In the genomic region with DNA sequence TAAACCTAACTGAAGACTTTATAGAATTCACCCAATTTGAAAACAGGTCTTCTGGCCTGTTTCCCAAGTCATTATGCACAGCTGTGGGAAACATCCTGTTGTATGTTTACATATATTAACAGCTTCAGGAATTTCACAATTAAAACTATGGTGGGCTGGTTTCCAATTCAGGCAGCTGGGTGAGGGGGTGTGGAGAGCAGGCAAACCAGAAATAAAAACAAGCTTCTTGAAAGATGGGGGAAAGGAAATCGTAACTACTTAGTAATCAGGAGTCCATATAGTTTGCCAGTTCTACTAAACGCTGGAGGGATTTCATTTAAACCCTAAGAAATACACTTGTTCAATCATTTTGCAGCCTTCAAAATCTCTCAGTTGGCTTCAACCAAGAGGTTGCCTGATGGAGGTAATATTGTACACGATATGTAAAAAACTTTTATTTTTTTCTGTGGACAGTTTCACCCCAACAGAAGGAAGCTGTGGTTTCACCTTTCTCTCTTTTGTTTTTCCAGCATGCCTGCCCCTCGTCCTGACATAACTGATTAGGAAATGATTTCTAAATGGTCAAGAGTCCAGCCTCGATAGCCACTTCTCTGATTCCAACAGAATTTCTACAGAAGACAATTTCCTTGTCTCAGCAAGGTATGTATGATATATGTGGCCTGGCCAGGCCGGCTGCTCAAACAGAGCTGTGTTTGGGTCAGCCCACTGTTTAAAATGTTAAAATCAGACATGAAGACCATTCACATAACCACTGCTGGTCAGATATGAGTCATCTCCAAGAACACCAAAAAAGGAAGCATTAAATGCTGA, we compare ENCODE assay signal across 9 cellular contexts. TPM values are rescaled to one million over a fixed set of nuclear protein-coding genes. Genes with fewer than 3 reads are reported as not detected.
DNase-seq lines count a peak whose midpoint lies in the region; ATAC-seq and TF ChIP-seq lines count a peak whose summit lies in the region.
"Had no signal": no experiment of that assay in that cellular context is flagged by ENCODE, and none has a peak within 500 bp of the region (broad histone marks: within the 10 kb centered on the region; RNA-seq: fewer than 3 reads in every experiment).

No MANE protein-coding gene starts in this region.

- no peaks in the 10 kb centered on the region for H3K9me3 Mint-ChIP-seq in activated T-helper 17 cell treated with anti-CD3 and anti-CD28 coated beads, Interleukin-2, amount 50 U/mL, for 72 hours

- H3K4me3 ChIP-seq in liver (ENCODE audit: low read depth in 1 of 3, low read length in 3 of 3), result no peak overlapping the region

- no peaks in the 10 kb centered on the region for H3K36me3 Mint-ChIP-seq in activated T-helper 17 cell treated with anti-CD3 and anti-CD28 coated beads, Interleukin-2, amount 50 U/mL, for 72 hours (ENCODE audit: low read depth)

- DNase-seq in NCI-H345 (lab: John Stamatoyannopoulos, UW) (peak; percentile 31), NCI-H345 treated with DMSO at 0.1 percent for 48 hours (lab: John Stamatoyannopoulos, UW; ENCODE audit: unreplicated experiment) (no peak), amniotic epithelial cell (ENCODE audit: low read depth) (peak; percentile 82), NCI-H82 (lab: John Stamatoyannopoulos, UW) (no peak)
- DNase-seq in activated CD4-positive, CD25-positive, alpha-beta regulatory T cell treated with anti-CD3 and anti-CD28 coated beads, Interleukin-2, amount 50 U/mL, for 72 hours, result no peak
- DNase-seq: CD4-positive, CD25-positive, alpha-beta regulatory T cell had no signal

- peak in 1 of 2 donors; percentile 26 for TF ChIP-seq RAD21 in liver (IDR thresholded peaks at IDR 0.05)

- no peak overlapping the region for H3K9ac ChIP-seq in liver (ENCODE audit: low read depth in 1 of 2, low read length in 2 of 2)

- H3K36me3 ChIP-seq in liver (ENCODE audit: control insufficient read depth in 4 of 4, insufficient read depth in 3 of 4, low read depth in 1 of 4, low read length in 3 of 4), result no peaks in the 10 kb centered on the region

- no peak overlapping the region for H3K4me3 Mint-ChIP-seq in activated T-helper 17 cell treated with anti-CD3 and anti-CD28 coated beads, Interleukin-2, amount 50 U/mL, for 72 hours
- H3K4me3 Mint-ChIP-seq: CD4-positive, CD25-positive, alpha-beta regulatory T cell had no signal

- no peaks in the 10 kb centered on the region for H3K9me3 ChIP-seq in liver (ENCODE audit: control insufficient read depth in 4 of 4, low read length in 3 of 4)

- H3K27me3 Mint-ChIP-seq in activated T-helper 17 cell treated with anti-CD3 and anti-CD28 coated beads, Interleukin-2, amount 50 U/mL, for 72 hours, result no peaks in the 10 kb centered on the region
- H3K27me3 Mint-ChIP-seq: CD4-positive, CD25-positive, alpha-beta regulatory T cell had no signal

- H3K27ac Mint-ChIP-seq in activated T-helper 17 cell treated with anti-CD3 and anti-CD28 coated beads, Interleukin-2, amount 50 U/mL, for 72 hours, result no peak overlapping the region
- H3K27ac Mint-ChIP-seq: CD4-positive, CD25-positive, alpha-beta regulatory T cell had no signal

- 24% methylated on average over 6 of the region's 6 CpGs for WGBS in liver

- H3K27ac ChIP-seq in liver (ENCODE audit: low read depth in 1 of 2, low read length in 2 of 2), result peak overlapping the region; percentile 46 to 51

- no peak for TF ChIP-seq CTCF in liver (IDR thresholded peaks at IDR 0.05; ENCODE audit: low read depth, low read length, missing input control)

- no peaks in the 10 kb centered on the region for H3K27me3 ChIP-seq in liver (ENCODE audit: control insufficient read depth in 4 of 4, insufficient read depth in 4 of 4, low read length in 3 of 4)

- H3K4me1 Mint-ChIP-seq in activated T-helper 17 cell treated with anti-CD3 and anti-CD28 coated beads, Interleukin-2, amount 50 U/mL, for 72 hours, result no peaks in the 10 kb centered on the region

- peaks cover 0 to 5% (median 4%) of the 10 kb centered on the region in 4 donors for H3K4me1 ChIP-seq in liver (ENCODE audit: control insufficient read depth in 4 of 4, insufficient read depth in 4 of 4, low read length in 3 of 4)

- ATAC-seq in HG03520 (IDR thresholded peaks at IDR 0.05; ENCODE audit: unreplicated experiment), result peak; percentile 64
- no peak for ATAC-seq in activated T-helper 17 cell treated with anti-CD3 and anti-CD28 coated beads, Interleukin-2, amount 50 U/mL, for 72 hours (replicated peaks)

TF ChIP-seq in liver, 16 proteins besides CTCF, POLR2A, EP300 and RAD21:
- TF ChIP-seq, protein P1, sequence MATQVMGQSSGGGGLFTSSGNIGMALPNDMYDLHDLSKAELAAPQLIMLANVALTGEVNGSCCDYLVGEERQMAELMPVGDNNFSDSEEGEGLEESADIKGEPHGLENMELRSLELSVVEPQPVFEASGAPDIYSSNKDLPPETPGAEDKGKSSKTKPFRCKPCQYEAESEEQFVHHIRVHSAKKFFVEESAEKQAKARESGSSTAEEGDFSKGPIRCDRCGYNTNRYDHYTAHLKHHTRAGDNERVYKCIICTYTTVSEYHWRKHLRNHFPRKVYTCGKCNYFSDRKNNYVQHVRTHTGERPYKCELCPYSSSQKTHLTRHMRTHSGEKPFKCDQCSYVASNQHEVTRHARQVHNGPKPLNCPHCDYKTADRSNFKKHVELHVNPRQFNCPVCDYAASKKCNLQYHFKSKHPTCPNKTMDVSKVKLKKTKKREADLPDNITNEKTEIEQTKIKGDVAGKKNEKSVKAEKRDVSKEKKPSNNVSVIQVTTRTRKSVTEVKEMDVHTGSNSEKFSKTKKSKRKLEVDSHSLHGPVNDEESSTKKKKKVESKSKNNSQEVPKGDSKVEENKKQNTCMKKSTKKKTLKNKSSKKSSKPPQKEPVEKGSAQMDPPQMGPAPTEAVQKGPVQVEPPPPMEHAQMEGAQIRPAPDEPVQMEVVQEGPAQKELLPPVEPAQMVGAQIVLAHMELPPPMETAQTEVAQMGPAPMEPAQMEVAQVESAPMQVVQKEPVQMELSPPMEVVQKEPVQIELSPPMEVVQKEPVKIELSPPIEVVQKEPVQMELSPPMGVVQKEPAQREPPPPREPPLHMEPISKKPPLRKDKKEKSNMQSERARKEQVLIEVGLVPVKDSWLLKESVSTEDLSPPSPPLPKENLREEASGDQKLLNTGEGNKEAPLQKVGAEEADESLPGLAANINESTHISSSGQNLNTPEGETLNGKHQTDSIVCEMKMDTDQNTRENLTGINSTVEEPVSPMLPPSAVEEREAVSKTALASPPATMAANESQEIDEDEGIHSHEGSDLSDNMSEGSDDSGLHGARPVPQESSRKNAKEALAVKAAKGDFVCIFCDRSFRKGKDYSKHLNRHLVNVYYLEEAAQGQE (IDR thresholded peaks at IDR 0.05), result peak; percentile 32
- TF ChIP-seq JUND (IDR thresholded peaks at IDR 0.05), result peak in 1 of 2 donors; percentile 86
- TF ChIP-seq, protein P2, sequence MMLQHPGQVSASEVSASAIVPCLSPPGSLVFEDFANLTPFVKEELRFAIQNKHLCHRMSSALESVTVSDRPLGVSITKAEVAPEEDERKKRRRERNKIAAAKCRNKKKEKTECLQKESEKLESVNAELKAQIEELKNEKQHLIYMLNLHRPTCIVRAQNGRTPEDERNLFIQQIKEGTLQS (IDR thresholded peaks at IDR 0.05), result no peak
- TF ChIP-seq, protein P3, sequence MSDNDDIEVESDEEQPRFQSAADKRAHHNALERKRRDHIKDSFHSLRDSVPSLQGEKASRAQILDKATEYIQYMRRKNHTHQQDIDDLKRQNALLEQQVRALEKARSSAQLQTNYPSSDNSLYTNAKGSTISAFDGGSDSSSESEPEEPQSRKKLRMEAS (IDR thresholded peaks at IDR 0.05), result no peak
- TF ChIP-seq NR2F2 (IDR thresholded peaks at IDR 0.05), result no peak
- TF ChIP-seq FOXA1 (IDR thresholded peaks at IDR 0.05), result no peak
- peak; percentile 68 to 75 for TF ChIP-seq HNF4A (conservative IDR thresholded peaks at IDR 0.05)
- peak; percentile 6 to 21 for TF ChIP-seq RXRA (IDR thresholded peaks at IDR 0.05)
- TF ChIP-seq FOXA2 (IDR thresholded peaks at IDR 0.05), result no peak
- peak; percentile 33 for TF ChIP-seq SP1 (IDR thresholded peaks at IDR 0.05)
- no peak for TF ChIP-seq HNF4G (IDR thresholded peaks at IDR 0.05)
- no peak for TF ChIP-seq GABPA (IDR thresholded peaks at IDR 0.05 in 1 of 2, conservative IDR thresholded peaks at IDR 0.05 in 1 of 2)
- TF ChIP-seq EGR1 (IDR thresholded peaks at IDR 0.05; ENCODE audit: low read depth in 2 of 2), result no peak
- peak; percentile 37 for TF ChIP-seq YY1 (IDR thresholded peaks at IDR 0.05)
- TF ChIP-seq, protein P4, sequence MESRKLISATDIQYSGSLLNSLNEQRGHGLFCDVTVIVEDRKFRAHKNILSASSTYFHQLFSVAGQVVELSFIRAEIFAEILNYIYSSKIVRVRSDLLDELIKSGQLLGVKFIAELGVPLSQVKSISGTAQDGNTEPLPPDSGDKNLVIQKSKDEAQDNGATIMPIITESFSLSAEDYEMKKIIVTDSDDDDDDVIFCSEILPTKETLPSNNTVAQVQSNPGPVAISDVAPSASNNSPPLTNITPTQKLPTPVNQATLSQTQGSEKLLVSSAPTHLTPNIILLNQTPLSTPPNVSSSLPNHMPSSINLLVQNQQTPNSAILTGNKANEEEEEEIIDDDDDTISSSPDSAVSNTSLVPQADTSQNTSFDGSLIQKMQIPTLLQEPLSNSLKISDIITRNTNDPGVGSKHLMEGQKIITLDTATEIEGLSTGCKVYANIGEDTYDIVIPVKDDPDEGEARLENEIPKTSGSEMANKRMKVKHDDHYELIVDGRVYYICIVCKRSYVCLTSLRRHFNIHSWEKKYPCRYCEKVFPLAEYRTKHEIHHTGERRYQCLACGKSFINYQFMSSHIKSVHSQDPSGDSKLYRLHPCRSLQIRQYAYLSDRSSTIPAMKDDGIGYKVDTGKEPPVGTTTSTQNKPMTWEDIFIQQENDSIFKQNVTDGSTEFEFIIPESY (IDR thresholded peaks at IDR 0.05), result no peak
- TF ChIP-seq TAF1 (conservative IDR thresholded peaks at IDR 0.05), result no peak
TF ChIP-seq in liver: peak in this region for 6.

RNA-seq across cellular contexts. Expression of a gene that starts 22.6 kb away (rescaled TPM):
- 10 to 100 TPM in 1 of 2 donors, 1 to 10 TPM in 1; 3.9 to 22.0 TPM for total RNA-seq in liver
- polyA plus RNA-seq in liver, result 1 to 10 TPM; 5.0 to 6.3 TPM
- total RNA-seq in activated T-helper 17 cell treated with anti-CD3 and anti-CD28 coated beads, Interleukin-2, amount 50 U/mL, for 72 hours, result not detected
- total RNA-seq: CD4-positive, CD25-positive, alpha-beta regulatory T cell had no signal

Comparison
In these comparisons a context has a peak if more than half of its experiments do, and no peak if none do; other contexts are left out.
1. DNase-seq: peak in NCI-H345 (single experiment) and amniotic epithelial cell (single experiment); none in NCI-H345 treated with DMSO at 0.1 percent for 48 hours (single experiment), activated CD4-positive, CD25-positive, alpha-beta regulatory T cell treated with anti-CD3 and anti-CD28 coated beads, Interleukin-2, amount 50 U/mL, for 72 hours (single experiment) and NCI-H82 (single experiment).
2. RNA of a gene that starts 22.6 kb away (total RNA-seq): 3.9 to 22.0 TPM in liver; not detected in activated T-helper 17 cell treated with anti-CD3 and anti-CD28 coated beads, Interleukin-2, amount 50 U/mL, for 72 hours; every median in the first group is over 4 times any median in the second.